ENCODE assay signal across 10 cellular contexts in genomic region chr4:146638801-146639351, GRCh38. TPM values are rescaled to one million over a fixed set of nuclear protein-coding genes. Genes with fewer than 3 reads are reported as not detected.
DNase-seq lines count a peak whose midpoint lies in the region; ATAC-seq, FAIRE-seq and TF ChIP-seq lines count a peak whose summit lies in the region.
"Had no signal": no experiment of that assay in that cellular context is flagged by ENCODE, and none has a peak within 500 bp of the region (broad histone marks: within the 10 kb centered on the region; RNA-seq: fewer than 3 reads in every experiment).

TSS of gene POU4F2 (plus strand) at chr4:146638893. CDS start at chr4:146639141, 248 bp downstream.

- peak within 1 kb of the TSS; percentile 51 to 73 (median 52) for H3K4me3 ChIP-seq in H1 (ENCODE audit: extremely low read depth in 1 of 4, insufficient read depth in 2 of 4, low read depth in 3 of 4, low read length in 4 of 4)
- H3K4me3 ChIP-seq: HAP-1 had no signal

- H3K18ac ChIP-seq in H1 (ENCODE audit: extremely low read depth, low read length): no peak within 1 kb of the TSS

- H2BK12ac ChIP-seq in H1 (ENCODE audit: low read depth, low read length): no peak within 1 kb of the TSS

- TF ChIP-seq POLR2A in H1 (IDR thresholded peaks at IDR 0.05; ENCODE audit: control extremely low read depth in 1 of 2, low read depth in 2 of 2, low read length in 2 of 2): no peak

- peaks cover 31% of the 10 kb centered on the region for H3K4me1 Mint-ChIP-seq in osteocyte (ENCODE audit: unreplicated experiment)

- H4K8ac ChIP-seq in H1 (ENCODE audit: extremely low read depth, insufficient read depth, low read length): no peak within 1 kb of the TSS

- no peak within 1 kb of the TSS for H3K27ac ChIP-seq in H1 (ENCODE audit: low read depth, low read length)

- peaks cover 7% of the 10 kb centered on the region for H3K9me3 Mint-ChIP-seq in osteocyte (ENCODE audit: unreplicated experiment)

- peaks cover 0 to 3% (median 0%) of the 10 kb centered on the region in 4 experiments; a peak in 1 of 8 replicates for H3K36me3 ChIP-seq in H1 (ENCODE audit: control insufficient read depth in 2 of 4, insufficient read depth in 4 of 4, low read length in 3 of 4)
- H3K36me3 ChIP-seq: HAP-1 had no signal

- peak within 1 kb of the TSS; percentile 66 for H3K4me3 Mint-ChIP-seq in osteocyte (ENCODE audit: unreplicated experiment)

- peak within 1 kb of the TSS; percentile 65 to 89 for H3K4me2 ChIP-seq in H1 (ENCODE audit: insufficient read depth in 1 of 2, low read depth in 2 of 2, low read length in 2 of 2)

- TF ChIP-seq EP300 in H1 (IDR thresholded peaks at IDR 0.05; ENCODE audit: borderline replicate concordance in 1 of 2, low read depth in 2 of 2, low read length in 2 of 2): no peak

- ATAC-seq in HG03135 (IDR thresholded peaks at IDR 0.05; ENCODE audit: unreplicated experiment): no peak
- ATAC-seq in HG03025 (IDR thresholded peaks at IDR 0.05; ENCODE audit: low FRiP score, unreplicated experiment): no peak

- no peak within 1 kb of the TSS for H3K56ac ChIP-seq in H1 (replicated peaks; ENCODE audit: insufficient read length, low read depth, low read length)

- peak; percentile 37 for DNase-seq in EL
- DNase-seq in M059J (ENCODE audit: low read depth): peak; percentile 5
- peak in 1 of 2 experiments; percentile 83 for DNase-seq in H1 (ENCODE audit: low read depth in 1 of 2, low spot score in 2 of 2)
- DNase-seq in osteocyte (ENCODE audit: extremely low spot score, unreplicated experiment): no peak
- no peak for DNase-seq in NCI-H524 treated with DMSO at 0.1 percent for 48 hours (lab: John Stamatoyannopoulos, UW)
- DNase-seq in GM19238 (ENCODE audit: insufficient read length, low spot score): no peak
- DNase-seq: foreskin melanocyte had no signal

- no peak within 1 kb of the TSS for H2BK120ac ChIP-seq in H1 (replicated peaks; ENCODE audit: low read depth, low read length)

- no peak within 1 kb of the TSS for H2BK15ac ChIP-seq in H1 (ENCODE audit: low read length)

- H3K23ac ChIP-seq in H1 (ENCODE audit: insufficient read length): no peak within 1 kb of the TSS

- peaks cover 84% of the 10 kb centered on the region for H3K27me3 Mint-ChIP-seq in osteocyte (ENCODE audit: unreplicated experiment)

- peaks cover 15 to 19% of the 10 kb centered on the region in 2 experiments for H4K20me1 ChIP-seq in H1 (replicated peaks in 1 of 2; ENCODE audit: control insufficient read depth in 1 of 2, insufficient read depth in 2 of 2, low read length in 2 of 2)

- no peak within 1 kb of the TSS for H4K91ac ChIP-seq in H1 (replicated peaks; ENCODE audit: insufficient read length, low read length)

- H3K4ac ChIP-seq in H1 (replicated peaks; ENCODE audit: insufficient read length, low read depth, low read length): no peak within 1 kb of the TSS

- POLR2A ChIA-PET in H1 (lab: Charles Lee; ENCODE audit: partially characterized antibody): interaction anchor here (1.0 to 3.4 kb wide), 3 partner anchors 9 to 305 kb away, joined by 3 to 9 read pairs (median 3); no protein-coding TSS in a partner anchor

- peaks cover 80 to 100% (median 90%) of the 10 kb centered on the region in 4 experiments for H3K27me3 ChIP-seq in H1 (replicated peaks in 1 of 4; ENCODE audit: control insufficient read depth in 3 of 4, extremely low read depth in 1 of 4, insufficient read depth in 3 of 4, low read length in 3 of 4)

- no peak within 1 kb of the TSS; the same call in 1 of the 2 replicates for H2AFZ ChIP-seq in H1 (ENCODE audit: low read length)

- no peak within 1 kb of the TSS for H3K9ac ChIP-seq in H1 (replicated peaks in 1 of 4; ENCODE audit: extremely low read depth in 1 of 4, low read depth in 3 of 4, low read length in 3 of 4)

- no peak for FAIRE-seq in H1 (lab: Jason Lieb, UNC)

- H2BK5ac ChIP-seq in H1 (ENCODE audit: low read depth, low read length): no peak within 1 kb of the TSS

- peaks cover 0 to 13% (median 8%) of the 10 kb centered on the region in 4 experiments; a peak in 6 of 7 replicates for H3K4me1 ChIP-seq in H1 (replicated peaks in 1 of 4; ENCODE audit: control insufficient read depth in 3 of 4, insufficient read depth in 4 of 4, low read length in 3 of 4)
- H3K4me1 ChIP-seq: HAP-1 had no signal

- H3K9me3 ChIP-seq in H1 (ENCODE audit: insufficient read depth in 2 of 2, low read depth in 1 of 2, low read length in 1 of 2): no peaks in the 10 kb centered on the region
- H3K9me3 ChIP-seq: HAP-1 had no signal

- CTCF ChIA-PET in H1 (lab: Charles Lee; ENCODE audit: partially characterized antibody): interaction anchor here (1.1 kb wide), 1 partner anchor 9 kb away, joined by 5 read pairs; no protein-coding TSS in a partner anchor

- WGBS in H1 (ENCODE audit: extremely low coverage in 1 of 2, insufficient coverage in 1 of 2, insufficient read length in 1 of 2, insufficient replicate concordance in 2 of 2, low coverage in 1 of 2, low lambda C conversion rate in 2 of 2, missing lambda C conversion rate in 1 of 2), 2 experiments: 2% methylated on average over 23 of the region's 64 CpGs; no CpG with 5 or more reads in 1 of the 2 experiments

- TF ChIP-seq CTCF in H1 (IDR thresholded peaks at IDR 0.05; ENCODE audit: control extremely low read depth in 1 of 3, insufficient read depth in 1 of 3, low read depth in 1 of 3, low read length in 3 of 3) (no peak), osteocyte (IDR thresholded peaks at IDR 0.05) (no peak)

- no peak within 1 kb of the TSS for H4K5ac ChIP-seq in H1 (ENCODE audit: insufficient read length, low read depth, low read length)

- no peaks in the 10 kb centered on the region for H3K79me2 ChIP-seq in H1 (ENCODE audit: control insufficient read depth in 1 of 2, insufficient read depth in 2 of 2, low read length in 2 of 2)

- no peak within 1 kb of the TSS for H3K27ac Mint-ChIP-seq in osteocyte (ENCODE audit: unreplicated experiment)

- no peak within 1 kb of the TSS for H3K14ac ChIP-seq in H1 (ENCODE audit: insufficient read length)

- no peaks in the 10 kb centered on the region for H3K79me1 ChIP-seq in H1 (ENCODE audit: low read depth, low read length)

- no peak within 1 kb of the TSS for H2BK20ac ChIP-seq in H1 (ENCODE audit: low read length)

- TF ChIP-seq RAD21 in H1 (IDR thresholded peaks at IDR 0.05 in 1 of 2, conservative IDR thresholded peaks at IDR 0.05 in 1 of 2; ENCODE audit: low read depth in 2 of 2, low read length in 2 of 2): no peak

- H3K23me2 ChIP-seq in H1 (ENCODE audit: low read depth, low read length): peaks cover 15% of the 10 kb centered on the region; the same call in 1 of the 2 replicates

- no peak within 1 kb of the TSS for H2AK5ac ChIP-seq in H1 (ENCODE audit: low read depth, low read length)

- H3K36me3 Mint-ChIP-seq in osteocyte (ENCODE audit: unreplicated experiment): peaks cover 2% of the 10 kb centered on the region

TF ChIP-seq in H1, 55 proteins besides CTCF, POLR2A, EP300 and RAD21 (continues in another document):
- no peak for TF ChIP-seq ZNF274 (IDR thresholded peaks at IDR 0.05; ENCODE audit: borderline replicate concordance, extremely low read depth, low read length)
- TF ChIP-seq TAF1 (IDR thresholded peaks at IDR 0.05; ENCODE audit: low read depth, low read length): no peak
- peak; percentile 95 for TF ChIP-seq E2F6 (IDR thresholded peaks at IDR 0.05)
- no peak for TF ChIP-seq GABPA (IDR thresholded peaks at IDR 0.05; ENCODE audit: borderline replicate concordance, insufficient read depth, low read length)
- peak; percentile 90 for TF ChIP-seq MAX (IDR thresholded peaks at IDR 0.05)
- no peak for TF ChIP-seq NRF1 (IDR thresholded peaks at IDR 0.05; ENCODE audit: low read depth, low read length)
- no peak for TF ChIP-seq SP4 (IDR thresholded peaks at IDR 0.05; ENCODE audit: low read length)
- TF ChIP-seq SP2 (IDR thresholded peaks at IDR 0.05; ENCODE audit: low read length): no peak
- TF ChIP-seq SAP30 (IDR thresholded peaks at IDR 0.05; ENCODE audit: insufficient read depth, insufficient replicate concordance, low read length): no peak
- no peak for TF ChIP-seq BCL11A (IDR thresholded peaks at IDR 0.05; ENCODE audit: low read depth in 2 of 2, low read length in 2 of 2)
- no peak for TF ChIP-seq CREB1 (IDR thresholded peaks at IDR 0.05)
- TF ChIP-seq TEAD4 (IDR thresholded peaks at IDR 0.05; ENCODE audit: low read depth, low read length): no peak
- TF ChIP-seq CHD2 (IDR thresholded peaks at IDR 0.05; ENCODE audit: low read length): no peak
- no peak for TF ChIP-seq TBP (IDR thresholded peaks at IDR 0.05; ENCODE audit: low read depth, low read length)
- TF ChIP-seq TAF7 (optimal IDR thresholded peaks at IDR 0.05; ENCODE audit: borderline replicate concordance, low read depth, low read length): no peak
- peak; percentile 96 for TF ChIP-seq CTBP2 (IDR thresholded peaks at IDR 0.05; ENCODE audit: borderline replicate concordance, insufficient read depth, insufficient read length, low read length)
- TF ChIP-seq SIN3A (conservative IDR thresholded peaks at IDR 0.05 in 1 of 2, IDR thresholded peaks at IDR 0.05 in 1 of 2; ENCODE audit: low read depth in 1 of 2, low read length in 2 of 2): 0 out of 4 replicates have a peak, but pooled peaks of 1 of the 2 experiments have one; percentile 24
- no peak for TF ChIP-seq KDM1A (IDR thresholded peaks at IDR 0.05; ENCODE audit: borderline replicate concordance, low read length)
- TF ChIP-seq KDM4A (IDR thresholded peaks at IDR 0.05; ENCODE audit: low read depth, low read length, severe bottlenecking): peak; percentile 61

RNA-seq across cellular contexts. Expression of gene POU4F2, which starts in this region (rescaled TPM):
- total RNA-seq in M059J (2014; rRNA removed; shearing (Covaris generic)): not detected in 2 replicates
- not detected in 2 replicates for total RNA-seq in H1 (2021; fragmentation: NEBNext Ultra II Directional; extraction: Animal tissue kit (Norgen Biotek cat#: 25700))
- not detected in 2 replicates for polyA plus RNA-seq in H1 (2011; rRNA removed)
- not detected for polyA plus RNA-seq in H1 (2011; cell fraction: cytosol; rRNA removed)
- not detected for polyA plus RNA-seq in H1 (2011; cell fraction: nucleus; rRNA removed)
- not detected in 4 replicates for polyA plus RNA-seq in H1 (2012, experiment 1 of 2)
- polyA plus RNA-seq in H1 (2012, experiment 2 of 2): not detected
- not detected for polyA plus RNA-seq in H1 (2013, experiment 1 of 2)
- polyA plus RNA-seq in H1 (2013, experiment 2 of 2): not detected
- polyA minus RNA-seq in H1 (2011; rRNA and poly(A)+ RNA removed): not detected in 2 replicates
- polyA minus RNA-seq in H1 (2011; cell fraction: cytosol; rRNA and poly(A)+ RNA removed): not detected
- polyA minus RNA-seq in H1 (2011; cell fraction: nucleus; rRNA and poly(A)+ RNA removed): not detected
- total RNA-seq in osteocyte: not detected in 2 replicates

Comparison
In these comparisons a context has a peak if more than half of its experiments do, and no peak if none do; other contexts are left out.
1. Peak in DNase-seq in M059J; RNA of the gene not detected or under 1 TPM.